In the genomic region with DNA sequence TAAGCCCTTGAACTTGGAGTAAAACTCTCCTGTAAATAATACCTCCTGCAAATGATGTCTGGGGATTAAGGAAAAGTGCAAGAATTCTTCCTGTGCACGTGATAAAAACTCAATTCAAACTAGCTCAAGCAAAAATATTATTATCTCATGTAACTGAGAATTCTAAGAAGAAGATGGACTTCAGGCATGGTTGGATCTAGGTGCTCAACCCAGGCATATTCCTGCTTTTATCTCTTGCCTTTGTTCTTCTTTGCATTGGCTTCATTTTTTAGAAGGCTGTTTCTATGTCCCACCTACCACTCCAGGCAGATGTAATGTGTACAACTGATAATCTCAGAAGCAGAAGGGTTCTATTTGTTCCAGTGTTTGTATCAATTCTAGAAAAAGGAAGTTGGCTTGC, we compare ENCODE assay signal across 35 cellular contexts.
"Had no signal": no experiment of that assay in that cellular context is flagged by ENCODE, and none has a peak within 500 bp of the region (broad histone marks: within the 10 kb centered on the region; RNA-seq: fewer than 3 reads in every experiment).

No MANE protein-coding gene starts in this region.

- DNase-seq: Karpas-422, Kasumi-1, MG63, MM.1S, MV-4-11, NCI-H1048, NCI-H1092, NCI-H1092 treated with DMSO at 0.1 percent for 48 hours, NCI-H1105, NCI-H1105 treated with DMSO at 0.1 percent for 48 hours, NCI-H1417, NCI-H1417 treated with DMSO at 0.1 percent for 48 hours, NCI-H1436, NCI-H1436 treated with DMSO at 0.1 percent for 48 hours, NCI-H146, NCI-H1694, NCI-H1694 treated with DMSO at 0.1 percent for 48 hours, NCI-H187, NCI-H187 treated with DMSO at 0.1 percent for 48 hours, NCI-H1930, NCI-H2029, NCI-H2029 treated with DMSO at 0.1 percent for 48 hours, NCI-H2081, NCI-H2081 treated with DMSO at 0.1 percent for 48 hours, NCI-H2107, NCI-H2171, NCI-H2171 treated with DMSO at 0.1 percent for 48 hours, NCI-H2227 treated with DMSO at 0.1 percent for 48 hours, NCI-H226, NCI-H345, NCI-H446, NCI-H446 treated with DMSO at 0.1 percent for 48 hours, NCI-H510A, NCI-H510A treated with DMSO at 0.1 percent for 48 hours, NCI-H524 had no signal

- H3K36me3 ChIP-seq: MG63 had no signal

- H3K9me3 ChIP-seq: MG63 had no signal

- H3K27me3 ChIP-seq: MG63 had no signal

- H3K4me3 ChIP-seq: MG63 had no signal
